ENCODE assay signal across 1 cellular context in genomic region chr2:74442483-74443297, GRCh38.
A peak's percentile ranks its signal among the peaks of the same experiment; 100 is the strongest.
TF ChIP-seq lines count a peak whose summit lies in the region.
"Not testable (repeated sequence)": the region's sequence is repeated elsewhere in the genome, so short reads cannot be mapped to it uniquely, and the experiment has no call there.

No MANE protein-coding gene starts in this region.

TF ChIP-seq in HepG2, 621 proteins besides CTCF, POLR2A, EP300 and RAD21 (continued from another document and continues in another):
- TF ChIP-seq, protein P1, sequence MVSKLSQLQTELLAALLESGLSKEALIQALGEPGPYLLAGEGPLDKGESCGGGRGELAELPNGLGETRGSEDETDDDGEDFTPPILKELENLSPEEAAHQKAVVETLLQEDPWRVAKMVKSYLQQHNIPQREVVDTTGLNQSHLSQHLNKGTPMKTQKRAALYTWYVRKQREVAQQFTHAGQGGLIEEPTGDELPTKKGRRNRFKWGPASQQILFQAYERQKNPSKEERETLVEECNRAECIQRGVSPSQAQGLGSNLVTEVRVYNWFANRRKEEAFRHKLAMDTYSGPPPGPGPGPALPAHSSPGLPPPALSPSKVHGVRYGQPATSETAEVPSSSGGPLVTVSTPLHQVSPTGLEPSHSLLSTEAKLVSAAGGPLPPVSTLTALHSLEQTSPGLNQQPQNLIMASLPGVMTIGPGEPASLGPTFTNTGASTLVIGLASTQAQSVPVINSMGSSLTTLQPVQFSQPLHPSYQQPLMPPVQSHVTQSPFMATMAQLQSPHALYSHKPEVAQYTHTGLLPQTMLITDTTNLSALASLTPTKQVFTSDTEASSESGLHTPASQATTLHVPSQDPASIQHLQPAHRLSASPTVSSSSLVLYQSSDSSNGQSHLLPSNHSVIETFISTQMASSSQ (IDR thresholded peaks at IDR 0.05; ENCODE audit: low read depth), result not testable (repeated sequence)
- TF ChIP-seq, protein P1 (CRISPR knock-in tag; IDR thresholded peaks at IDR 0.05; ENCODE audit: borderline replicate concordance), result peak; percentile 64; the same call in 1 of the 2 replicates
- peak; percentile 6; the same call in 1 of the 2 replicates for TF ChIP-seq RFX3 (CRISPR knock-in tag; IDR thresholded peaks at IDR 0.05)
- peak; percentile 40; the same call in 1 of the 2 replicates for TF ChIP-seq ZNF362 (CRISPR knock-in tag; IDR thresholded peaks at IDR 0.05; ENCODE audit: borderline replicate concordance)
- peak; percentile 46; the same call in 1 of the 2 replicates for TF ChIP-seq ARID3A (IDR thresholded peaks at IDR 0.05; ENCODE audit: low read depth, low read length)
- TF ChIP-seq MAF1 (CRISPR knock-in tag; IDR thresholded peaks at IDR 0.05; ENCODE audit: borderline replicate concordance), result 0 out of 2 replicates have a peak, but pooled peaks have one; percentile 1
- TF ChIP-seq ZMYM3 (CRISPR knock-in tag; IDR thresholded peaks at IDR 0.05), result peak; percentile 97
- TF ChIP-seq ZSCAN22 (CRISPR knock-in tag; IDR thresholded peaks at IDR 0.05), result peak; percentile 26; the same call in 1 of the 2 replicates
- peak; percentile 1; the same call in 1 of the 2 replicates for TF ChIP-seq THAP11 (CRISPR knock-in tag; IDR thresholded peaks at IDR 0.05)
- TF ChIP-seq, protein P2, sequence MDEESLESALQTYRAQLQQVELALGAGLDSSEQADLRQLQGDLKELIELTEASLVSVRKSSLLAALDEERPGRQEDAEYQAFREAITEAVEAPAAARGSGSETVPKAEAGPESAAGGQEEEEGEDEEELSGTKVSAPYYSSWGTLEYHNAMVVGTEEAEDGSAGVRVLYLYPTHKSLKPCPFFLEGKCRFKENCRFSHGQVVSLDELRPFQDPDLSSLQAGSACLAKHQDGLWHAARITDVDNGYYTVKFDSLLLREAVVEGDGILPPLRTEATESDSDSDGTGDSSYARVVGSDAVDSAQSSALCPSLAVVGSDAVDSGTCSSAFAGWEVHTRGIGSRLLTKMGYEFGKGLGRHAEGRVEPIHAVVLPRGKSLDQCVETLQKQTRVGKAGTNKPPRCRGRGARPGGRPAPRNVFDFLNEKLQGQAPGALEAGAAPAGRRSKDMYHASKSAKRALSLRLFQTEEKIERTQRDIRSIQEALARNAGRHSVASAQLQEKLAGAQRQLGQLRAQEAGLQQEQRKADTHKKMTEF (CRISPR knock-in tag; IDR thresholded peaks at IDR 0.05), result 0 out of 2 replicates have a peak, but pooled peaks have one; percentile 3
- TF ChIP-seq ZNF350 (CRISPR knock-in tag; IDR thresholded peaks at IDR 0.05; ENCODE audit: borderline replicate concordance, low read depth), result peak; percentile 67; the same call in 1 of the 2 replicates
- TF ChIP-seq KDM3A (CRISPR knock-in tag; IDR thresholded peaks at IDR 0.05; ENCODE audit: low read depth), result 0 out of 2 replicates have a peak, but pooled peaks have one; percentile 0
- TF ChIP-seq, protein P3, sequence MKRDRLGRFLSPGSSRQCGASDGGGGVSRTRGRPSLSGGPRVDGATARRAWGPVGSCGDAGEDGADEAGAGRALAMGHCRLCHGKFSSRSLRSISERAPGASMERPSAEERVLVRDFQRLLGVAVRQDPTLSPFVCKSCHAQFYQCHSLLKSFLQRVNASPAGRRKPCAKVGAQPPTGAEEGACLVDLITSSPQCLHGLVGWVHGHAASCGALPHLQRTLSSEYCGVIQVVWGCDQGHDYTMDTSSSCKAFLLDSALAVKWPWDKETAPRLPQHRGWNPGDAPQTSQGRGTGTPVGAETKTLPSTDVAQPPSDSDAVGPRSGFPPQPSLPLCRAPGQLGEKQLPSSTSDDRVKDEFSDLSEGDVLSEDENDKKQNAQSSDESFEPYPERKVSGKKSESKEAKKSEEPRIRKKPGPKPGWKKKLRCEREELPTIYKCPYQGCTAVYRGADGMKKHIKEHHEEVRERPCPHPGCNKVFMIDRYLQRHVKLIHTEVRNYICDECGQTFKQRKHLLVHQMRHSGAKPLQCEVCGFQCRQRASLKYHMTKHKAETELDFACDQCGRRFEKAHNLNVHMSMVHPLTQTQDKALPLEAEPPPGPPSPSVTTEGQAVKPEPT (CRISPR knock-in tag; IDR thresholded peaks at IDR 0.05; ENCODE audit: low read depth), result peak; percentile 14; the same call in 1 of the 2 replicates
- TF ChIP-seq, protein P4, sequence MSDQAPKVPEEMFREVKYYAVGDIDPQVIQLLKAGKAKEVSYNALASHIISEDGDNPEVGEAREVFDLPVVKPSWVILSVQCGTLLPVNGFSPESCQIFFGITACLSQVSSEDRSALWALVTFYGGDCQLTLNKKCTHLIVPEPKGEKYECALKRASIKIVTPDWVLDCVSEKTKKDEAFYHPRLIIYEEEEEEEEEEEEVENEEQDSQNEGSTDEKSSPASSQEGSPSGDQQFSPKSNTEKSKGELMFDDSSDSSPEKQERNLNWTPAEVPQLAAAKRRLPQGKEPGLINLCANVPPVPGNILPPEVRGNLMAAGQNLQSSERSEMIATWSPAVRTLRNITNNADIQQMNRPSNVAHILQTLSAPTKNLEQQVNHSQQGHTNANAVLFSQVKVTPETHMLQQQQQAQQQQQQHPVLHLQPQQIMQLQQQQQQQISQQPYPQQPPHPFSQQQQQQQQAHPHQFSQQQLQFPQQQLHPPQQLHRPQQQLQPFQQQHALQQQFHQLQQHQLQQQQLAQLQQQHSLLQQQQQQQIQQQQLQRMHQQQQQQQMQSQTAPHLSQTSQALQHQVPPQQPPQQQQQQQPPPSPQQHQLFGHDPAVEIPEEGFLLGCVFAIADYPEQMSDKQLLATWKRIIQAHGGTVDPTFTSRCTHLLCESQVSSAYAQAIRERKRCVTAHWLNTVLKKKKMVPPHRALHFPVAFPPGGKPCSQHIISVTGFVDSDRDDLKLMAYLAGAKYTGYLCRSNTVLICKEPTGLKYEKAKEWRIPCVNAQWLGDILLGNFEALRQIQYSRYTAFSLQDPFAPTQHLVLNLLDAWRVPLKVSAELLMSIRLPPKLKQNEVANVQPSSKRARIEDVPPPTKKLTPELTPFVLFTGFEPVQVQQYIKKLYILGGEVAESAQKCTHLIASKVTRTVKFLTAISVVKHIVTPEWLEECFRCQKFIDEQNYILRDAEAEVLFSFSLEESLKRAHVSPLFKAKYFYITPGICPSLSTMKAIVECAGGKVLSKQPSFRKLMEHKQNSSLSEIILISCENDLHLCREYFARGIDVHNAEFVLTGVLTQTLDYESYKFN (CRISPR knock-in tag; conservative IDR thresholded peaks at IDR 0.05), result peak; percentile 54; the same call in 1 of the 2 replicates
- peak; percentile 96 for TF ChIP-seq ZMYM2 (CRISPR knock-in tag; IDR thresholded peaks at IDR 0.05)
- 0 out of 2 replicates have a peak, but pooled peaks have one; percentile 5 for TF ChIP-seq BRF2 (CRISPR knock-in tag; IDR thresholded peaks at IDR 0.05)
- TF ChIP-seq ZNF556 (CRISPR knock-in tag; IDR thresholded peaks at IDR 0.05; ENCODE audit: borderline replicate concordance), result peak; percentile 82; the same call in 1 of the 2 replicates
- 0 out of 2 replicates have a peak, but pooled peaks have one; percentile 60 for TF ChIP-seq TBP (CRISPR knock-in tag; IDR thresholded peaks at IDR 0.05)
- peak; percentile 2; the same call in 1 of the 2 replicates for TF ChIP-seq SNAPC2 (CRISPR knock-in tag; IDR thresholded peaks at IDR 0.05)
- TF ChIP-seq HNF1B (CRISPR knock-in tag; IDR thresholded peaks at IDR 0.05), result peak; percentile 10; the same call in 1 of the 2 replicates
- peak; percentile 84 for TF ChIP-seq RCOR2 (CRISPR knock-in tag; IDR thresholded peaks at IDR 0.05)
- TF ChIP-seq ZNF782 (CRISPR knock-in tag; IDR thresholded peaks at IDR 0.05; ENCODE audit: borderline replicate concordance), result 0 out of 2 replicates have a peak, but pooled peaks have one; percentile 23
- TF ChIP-seq ZNF460 (CRISPR knock-in tag; IDR thresholded peaks at IDR 0.05; ENCODE audit: borderline replicate concordance), result peak; percentile 95
- peak; percentile 77 for TF ChIP-seq KDM1A (CRISPR knock-in tag; IDR thresholded peaks at IDR 0.05)
- TF ChIP-seq FOXO4 (CRISPR knock-in tag; conservative IDR thresholded peaks at IDR 0.05), result peak; percentile 90; the same call in 1 of the 2 replicates
- peak; percentile 24; the same call in 1 of the 2 replicates for TF ChIP-seq GFI1 (CRISPR knock-in tag; IDR thresholded peaks at IDR 0.05; ENCODE audit: borderline replicate concordance)
- TF ChIP-seq, protein P5, sequence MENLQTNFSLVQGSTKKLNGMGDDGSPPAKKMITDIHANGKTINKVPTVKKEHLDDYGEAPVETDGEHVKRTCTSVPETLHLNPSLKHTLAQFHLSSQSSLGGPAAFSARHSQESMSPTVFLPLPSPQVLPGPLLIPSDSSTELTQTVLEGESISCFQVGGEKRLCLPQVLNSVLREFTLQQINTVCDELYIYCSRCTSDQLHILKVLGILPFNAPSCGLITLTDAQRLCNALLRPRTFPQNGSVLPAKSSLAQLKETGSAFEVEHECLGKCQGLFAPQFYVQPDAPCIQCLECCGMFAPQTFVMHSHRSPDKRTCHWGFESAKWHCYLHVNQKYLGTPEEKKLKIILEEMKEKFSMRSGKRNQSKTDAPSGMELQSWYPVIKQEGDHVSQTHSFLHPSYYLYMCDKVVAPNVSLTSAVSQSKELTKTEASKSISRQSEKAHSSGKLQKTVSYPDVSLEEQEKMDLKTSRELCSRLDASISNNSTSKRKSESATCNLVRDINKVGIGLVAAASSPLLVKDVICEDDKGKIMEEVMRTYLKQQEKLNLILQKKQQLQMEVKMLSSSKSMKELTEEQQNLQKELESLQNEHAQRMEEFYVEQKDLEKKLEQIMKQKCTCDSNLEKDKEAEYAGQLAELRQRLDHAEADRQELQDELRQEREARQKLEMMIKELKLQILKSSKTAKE (CRISPR knock-in tag; IDR thresholded peaks at IDR 0.05; ENCODE audit: borderline replicate concordance), result 0 out of 2 replicates have a peak, but pooled peaks have one; percentile 12
- peak; percentile 48; the same call in 1 of the 2 replicates for TF ChIP-seq ZKSCAN1 (IDR thresholded peaks at IDR 0.05; ENCODE audit: low read length)
- peak; percentile 5; the same call in 1 of the 2 replicates for TF ChIP-seq DPF2 (CRISPR knock-in tag; IDR thresholded peaks at IDR 0.05; ENCODE audit: borderline replicate concordance, low read depth)
- TF ChIP-seq ZC3H13 (CRISPR knock-in tag; IDR thresholded peaks at IDR 0.05), result 0 out of 2 replicates have a peak, but pooled peaks have one; percentile 11
- TF ChIP-seq TBX3 (IDR thresholded peaks at IDR 0.05; ENCODE audit: borderline replicate concordance), result peak; percentile 46; the same call in 1 of the 2 replicates
- 0 out of 2 replicates have a peak, but pooled peaks have one; percentile 28 for TF ChIP-seq KAT7 (CRISPR knock-in tag; IDR thresholded peaks at IDR 0.05; ENCODE audit: borderline replicate concordance)
- TF ChIP-seq ZNF629 (CRISPR knock-in tag; conservative IDR thresholded peaks at IDR 0.05), result 0 out of 2 replicates have a peak, but pooled peaks have one; percentile 17
- TF ChIP-seq ADNP (CRISPR knock-in tag; IDR thresholded peaks at IDR 0.05), result peak; percentile 99
